ENCODE assay signal across 22 cellular contexts in the genomic region with DNA sequence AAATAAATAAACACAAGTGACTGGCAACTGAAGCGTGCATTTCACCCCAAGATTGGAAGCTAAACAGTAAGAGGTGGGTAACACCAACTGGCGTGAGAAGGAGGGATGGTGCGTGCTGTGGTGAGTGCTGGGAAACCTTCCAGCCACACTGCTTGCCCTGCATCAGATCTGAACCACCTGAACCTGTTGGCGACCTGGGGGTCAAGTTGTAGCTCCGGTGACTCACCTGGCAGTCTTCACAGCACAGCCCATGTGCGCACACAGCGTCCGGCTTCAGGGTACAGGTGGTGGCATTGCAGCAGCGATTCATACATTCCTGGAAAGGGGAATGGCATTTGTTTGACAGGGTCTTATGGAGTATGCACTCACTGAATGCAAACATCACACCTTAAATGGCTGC.
DNase-seq lines count a peak whose midpoint lies in the region; FAIRE-seq and TF ChIP-seq lines count a peak whose summit lies in the region.
"Had no signal": no experiment of that assay in that cellular context is flagged by ENCODE, and none has a peak within 500 bp of the region (broad histone marks: within the 10 kb centered on the region; RNA-seq: fewer than 3 reads in every experiment).

No MANE protein-coding gene starts in this region.

- no peak overlapping the region for H3K4me2 ChIP-seq in mammary epithelial cell (ENCODE audit: insufficient read depth, low read depth, low read length)

- no peaks in the 10 kb centered on the region for H3K27me3 ChIP-seq in mammary epithelial cell (ENCODE audit: insufficient read depth, low read length)

- no peaks in the 10 kb centered on the region for H4K20me1 ChIP-seq in mammary epithelial cell (ENCODE audit: insufficient read depth, low read length)

- H3K27ac ChIP-seq in mammary epithelial cell (ENCODE audit: insufficient read depth, low read depth, low read length) (no peak overlapping the region), RWPE1 (no peak overlapping the region), epithelial cell of prostate (peak overlapping the region; percentile 50)
- H3K27ac ChIP-seq: HL-60, SK-N-MC had no signal

- 87% methylated on average over 9 of the region's 9 CpGs for WGBS in mammary epithelial cell (ENCODE audit: low coverage, missing lambda C conversion rate)

- H3K36me3 ChIP-seq in mammary epithelial cell (ENCODE audit: insufficient read depth, low read length): no peaks in the 10 kb centered on the region

- no peak overlapping the region for H3K9ac ChIP-seq in mammary epithelial cell (ENCODE audit: insufficient read depth, low read length)

- no peak overlapping the region for H3K4me3 ChIP-seq in mammary epithelial cell (replicated peaks in 1 of 3; ENCODE audit: insufficient read depth in 1 of 3, low read depth in 2 of 3, low read length in 3 of 3)
- H3K4me3 ChIP-seq: SK-N-MC had no signal

- H3K4me1 Mint-ChIP-seq in MCF 10A (ENCODE audit: insufficient read depth, unreplicated experiment): peaks cover 22% of the 10 kb centered on the region
- H3K4me1 Mint-ChIP-seq: CD4-positive, alpha-beta memory T cell had no signal

- H3K9me3 ChIP-seq in mammary epithelial cell (replicated peaks; ENCODE audit: insufficient read depth, low read length): no peaks in the 10 kb centered on the region
- H3K9me3 ChIP-seq: Caco-2 had no signal

- H3K9me3 Mint-ChIP-seq in MCF 10A (ENCODE audit: unreplicated experiment): no peaks in the 10 kb centered on the region

- H3K79me2 ChIP-seq in mammary epithelial cell (ENCODE audit: insufficient read depth, low read length): no peaks in the 10 kb centered on the region

- peaks cover 45% of the 10 kb centered on the region for H3K4me1 ChIP-seq in mammary epithelial cell (ENCODE audit: insufficient read depth, low read length)
- H3K4me1 ChIP-seq: Caco-2 had no signal

- no peak for FAIRE-seq in GM12892 (lab: Jason Lieb, UNC)

- H3K27me3 Mint-ChIP-seq in MCF 10A (ENCODE audit: insufficient read depth, unreplicated experiment): no peaks in the 10 kb centered on the region

- intact Hi-C loops in MCF 10A (cut with micrococcal nuclease): no loop called here
- intact Hi-C loops in mammary epithelial cell (cut with micrococcal nuclease): no loop called here

- CTCF ChIA-PET in MCF 10A (lab: Yijun Ruan, JAX) (no interaction called here), mammary epithelial cell (lab: Charles Lee; ENCODE audit: low non-redundant PET) (no interaction called here), RWPE1 (lab: Yijun Ruan, JAX) (no interaction called here)

- TF ChIP-seq CTCF in MCF 10A (IDR thresholded peaks at IDR 0.05; ENCODE audit: unreplicated experiment): no peak
- TF ChIP-seq CTCF in mammary epithelial cell (conservative IDR thresholded peaks at IDR 0.05 in 1 of 2, IDR thresholded peaks at IDR 0.05 in 1 of 2; ENCODE audit: extremely low read depth in 1 of 2, insufficient read depth in 1 of 2, low read depth in 1 of 2, low read length in 2 of 2): no peak
- TF ChIP-seq CTCF in RWPE1 (conservative IDR thresholded peaks at IDR 0.05; ENCODE audit: low read depth): no peak

- H3K4me3 Mint-ChIP-seq in MCF 10A (ENCODE audit: unreplicated experiment): no peak overlapping the region
- H3K4me3 Mint-ChIP-seq: CD4-positive, alpha-beta memory T cell had no signal

- dilution Hi-C loops in mammary epithelial cell (cut with HindIII; ENCODE audit: low sequenced_read_pairs): no loop called here

- H2AFZ ChIP-seq in mammary epithelial cell (ENCODE audit: low read depth, low read length): no peak overlapping the region

- H3K36me3 Mint-ChIP-seq in MCF 10A (ENCODE audit: insufficient read depth, unreplicated experiment): peaks cover 6% of the 10 kb centered on the region

- TF ChIP-seq POLR2A in GM12892 (IDR thresholded peaks at IDR 0.05; ENCODE audit: low read depth, low read length): no peak

- peak; percentile 51 for DNase-seq in MCF 10A (ENCODE audit: unreplicated experiment)
- DNase-seq in mammary epithelial cell: no peak
- DNase-seq in RWPE1 (ENCODE audit: low spot score): peak; percentile 31
- DNase-seq in epithelial cell of prostate (ENCODE audit: low read depth, low spot score): no peak
- DNase-seq in renal cortical epithelial cell (ENCODE audit: low read depth): peak; percentile 31
- DNase-seq in GM12892 (ENCODE audit: insufficient read length): no peak
- no peak for DNase-seq in NCI-H1694 (lab: John Stamatoyannopoulos, UW)
- no peak for DNase-seq in AG08396 (ENCODE audit: low spot score)
- DNase-seq: C1 segment of cervical spinal cord; Caco-2; CD4-positive, alpha-beta memory T cell; GOT3; HCEC 1CT; NCI-H1092 treated with DMSO at 0.1 percent for 48 hours; NCI-H1436; NCI-H187 treated with DMSO at 0.1 percent for 48 hours; NCI-H446; NCI-H524 treated with DMSO at 0.1 percent for 48 hours; NCI-H774; SIG-M5 had no signal

- no peak overlapping the region for H3K27ac Mint-ChIP-seq in MCF 10A (ENCODE audit: low read depth, unreplicated experiment)
- H3K27ac Mint-ChIP-seq: CD4-positive, alpha-beta memory T cell had no signal

- BruUV-seq in MCF 10A (replicated peaks; lab: Mats Ljungman, UMichigan): no TSS peak
- BruUV-seq in mammary epithelial cell (replicated peaks; lab: Mats Ljungman, UMichigan): no TSS peak

- POLR2A ChIA-PET in MCF 10A (lab: Yijun Ruan, JAX): no interaction called here
- POLR2A ChIA-PET in RWPE1 (lab: Yijun Ruan, JAX; ENCODE audit: low non-redundant PET): no interaction called here

- in situ Hi-C loops in mammary epithelial cell (cut with MboI; ENCODE audit: low sequenced_read_pairs in 2 of 2): no loop called here

Comparison
In these comparisons a context has a peak if more than half of its experiments do, and no peak if none do; other contexts are left out.
1. DNase-seq: peak in MCF 10A (single experiment), RWPE1 (single experiment) and renal cortical epithelial cell (single experiment); none in mammary epithelial cell (single experiment), epithelial cell of prostate (single experiment), GM12892 (single experiment), NCI-H1694 (single experiment) and AG08396 (single experiment).